ENCODE assay signal across 1 cellular context in the genomic region with DNA sequence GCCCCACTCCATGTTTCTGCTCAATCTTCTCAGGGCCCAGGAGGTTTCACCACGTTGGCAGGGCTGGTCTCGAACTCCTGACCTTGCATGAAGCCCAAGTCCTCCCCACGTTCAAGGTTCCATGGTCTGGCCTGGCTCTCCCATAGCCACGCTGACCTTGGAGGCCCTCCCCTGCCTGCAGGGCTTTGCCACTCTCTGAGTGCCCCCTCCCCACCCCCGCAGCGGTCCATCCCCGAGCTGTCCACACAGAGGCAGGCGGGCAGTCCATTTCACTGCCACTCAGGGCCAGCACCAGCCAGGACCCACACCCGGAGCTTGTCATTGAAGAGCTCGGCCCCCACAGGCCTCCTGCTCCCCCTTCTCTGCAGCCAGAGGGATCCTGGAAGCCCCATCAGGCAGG.
TF ChIP-seq lines count a peak whose summit lies in the region.

No MANE protein-coding gene starts in this region.

TF ChIP-seq in WTC11, 78 proteins besides CTCF, POLR2A, EP300 and RAD21 (continued from another document):
- TF ChIP-seq ZNF219 (CRISPR knock-in tag; IDR thresholded peaks at IDR 0.05; ENCODE audit: borderline replicate concordance) (no peak), TEAD4 (CRISPR knock-in tag; IDR thresholded peaks at IDR 0.05) (no peak), FOXJ3 (CRISPR knock-in tag; IDR thresholded peaks at IDR 0.05; ENCODE audit: borderline replicate concordance) (no peak), NFE2L1 (CRISPR knock-in tag; IDR thresholded peaks at IDR 0.05) (no peak), GRHL2 (CRISPR knock-in tag; IDR thresholded peaks at IDR 0.05; ENCODE audit: insufficient replicate concordance, severe bottlenecking) (no peak), ZNF232 (CRISPR knock-in tag; IDR thresholded peaks at IDR 0.05) (no peak), JUN (CRISPR knock-in tag; IDR thresholded peaks at IDR 0.05) (no peak)
- TF ChIP-seq, protein P1, sequence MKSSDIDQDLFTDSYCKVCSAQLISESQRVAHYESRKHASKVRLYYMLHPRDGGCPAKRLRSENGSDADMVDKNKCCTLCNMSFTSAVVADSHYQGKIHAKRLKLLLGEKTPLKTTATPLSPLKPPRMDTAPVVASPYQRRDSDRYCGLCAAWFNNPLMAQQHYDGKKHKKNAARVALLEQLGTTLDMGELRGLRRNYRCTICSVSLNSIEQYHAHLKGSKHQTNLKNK (CRISPR knock-in tag; IDR thresholded peaks at IDR 0.05), result no peak
- TF ChIP-seq, protein P2, sequence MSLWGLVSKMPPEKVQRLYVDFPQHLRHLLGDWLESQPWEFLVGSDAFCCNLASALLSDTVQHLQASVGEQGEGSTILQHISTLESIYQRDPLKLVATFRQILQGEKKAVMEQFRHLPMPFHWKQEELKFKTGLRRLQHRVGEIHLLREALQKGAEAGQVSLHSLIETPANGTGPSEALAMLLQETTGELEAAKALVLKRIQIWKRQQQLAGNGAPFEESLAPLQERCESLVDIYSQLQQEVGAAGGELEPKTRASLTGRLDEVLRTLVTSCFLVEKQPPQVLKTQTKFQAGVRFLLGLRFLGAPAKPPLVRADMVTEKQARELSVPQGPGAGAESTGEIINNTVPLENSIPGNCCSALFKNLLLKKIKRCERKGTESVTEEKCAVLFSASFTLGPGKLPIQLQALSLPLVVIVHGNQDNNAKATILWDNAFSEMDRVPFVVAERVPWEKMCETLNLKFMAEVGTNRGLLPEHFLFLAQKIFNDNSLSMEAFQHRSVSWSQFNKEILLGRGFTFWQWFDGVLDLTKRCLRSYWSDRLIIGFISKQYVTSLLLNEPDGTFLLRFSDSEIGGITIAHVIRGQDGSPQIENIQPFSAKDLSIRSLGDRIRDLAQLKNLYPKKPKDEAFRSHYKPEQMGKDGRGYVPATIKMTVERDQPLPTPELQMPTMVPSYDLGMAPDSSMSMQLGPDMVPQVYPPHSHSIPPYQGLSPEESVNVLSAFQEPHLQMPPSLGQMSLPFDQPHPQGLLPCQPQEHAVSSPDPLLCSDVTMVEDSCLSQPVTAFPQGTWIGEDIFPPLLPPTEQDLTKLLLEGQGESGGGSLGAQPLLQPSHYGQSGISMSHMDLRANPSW (CRISPR knock-in tag; conservative IDR thresholded peaks at IDR 0.05; ENCODE audit: low read depth), result no peak
